27 cellular contexts compared by ENCODE assay signal in genomic region chr9:31677415-31677814, GRCh38.
DNase-seq lines count a peak whose midpoint lies in the region; ATAC-seq and TF ChIP-seq lines count a peak whose summit lies in the region.
"Had no signal": no experiment of that assay in that cellular context is flagged by ENCODE, and none has a peak within 500 bp of the region (broad histone marks: within the 10 kb centered on the region; RNA-seq: fewer than 3 reads in every experiment).

No MANE protein-coding gene starts in this region.

- H3K4me3 Mint-ChIP-seq in activated T-helper 17 cell treated with anti-CD3 and anti-CD28 coated beads, Interleukin-2, amount 50 U/mL, for 72 hours: peak overlapping the region; percentile 36
- H3K4me3 Mint-ChIP-seq: CD14-positive monocyte; CD8-positive, alpha-beta memory T cell had no signal

- DNase-seq in activated CD4-positive, CD25-positive, alpha-beta regulatory T cell treated with anti-CD3 and anti-CD28 coated beads, Interleukin-2, amount 50 U/mL, for 72 hours: no peak
- DNase-seq in dermis blood vessel endothelial cell (peak; percentile 4), right lobe of liver (no peak), left lobe of liver (ENCODE audit: low spot score) (no peak)
- no peak for DNase-seq in stimulated activated naive CD8-positive, alpha-beta T cell treated with anti-CD3 and anti-CD28 coated beads, Interleukin-15, Interleukin-2, amounts not matched to agents 100 U/mL and 50 U/mL, for 24 hours
- no peak for DNase-seq in activated CD8-positive, alpha-beta memory T cell treated with anti-CD3 and anti-CD28 coated beads, Interleukin-2, amount 50 U/mL, for 48 hours
- DNase-seq: 8988T; ACHN; BE2C; Calu3; CD8-positive, alpha-beta memory T cell; DMS153; IMR-90; KG1; NCI-H1048; NCI-H1417; NCI-H1694; NCI-H2081; NCI-H2227 treated with DMSO at 0.1 percent for 48 hours; NCI-H526 treated with DMSO at 0.1 percent for 48 hours; SHP77 had no signal

- no peaks in the 10 kb centered on the region for H3K36me3 ChIP-seq in right lobe of liver
- H3K36me3 ChIP-seq: BE2C had no signal

- H3K9me3 ChIP-seq in right lobe of liver: no peaks in the 10 kb centered on the region
- H3K9me3 ChIP-seq: BE2C had no signal

- H3K27ac ChIP-seq in right lobe of liver: no peak overlapping the region
- H3K27ac ChIP-seq: RWPE1 had no signal

- H3K27me3 ChIP-seq in right lobe of liver: no peaks in the 10 kb centered on the region
- H3K27me3 ChIP-seq: BE2C had no signal

- no peak for TF ChIP-seq POLR2A in right lobe of liver (IDR thresholded peaks at IDR 0.05)

- peaks cover 7% of the 10 kb centered on the region for H3K9me3 Mint-ChIP-seq in activated T-helper 17 cell treated with anti-CD3 and anti-CD28 coated beads, Interleukin-2, amount 50 U/mL, for 72 hours

- H3K36me3 Mint-ChIP-seq in activated T-helper 17 cell treated with anti-CD3 and anti-CD28 coated beads, Interleukin-2, amount 50 U/mL, for 72 hours (ENCODE audit: low read depth): no peaks in the 10 kb centered on the region
- H3K36me3 Mint-ChIP-seq: CD14-positive monocyte; CD8-positive, alpha-beta memory T cell had no signal

- H3K4me3 ChIP-seq in right lobe of liver: no peak overlapping the region

- intact Hi-C loops in right lobe of liver (cut with DNase I): no loop called here

- no peaks in the 10 kb centered on the region for H3K4me1 ChIP-seq in right lobe of liver
- H3K4me1 ChIP-seq: BE2C had no signal

- H3K27me3 Mint-ChIP-seq in activated T-helper 17 cell treated with anti-CD3 and anti-CD28 coated beads, Interleukin-2, amount 50 U/mL, for 72 hours: no peaks in the 10 kb centered on the region
- H3K27me3 Mint-ChIP-seq: CD8-positive, alpha-beta memory T cell had no signal

- 38% methylated on average over 2 of the region's 2 CpGs for WGBS in right lobe of liver (ENCODE audit: insufficient coverage, low coverage, low lambda C conversion rate, missing lambda C conversion rate)

- ATAC-seq in activated CD4-positive, CD25-positive, alpha-beta regulatory T cell treated with anti-CD3 and anti-CD28 coated beads, Interleukin-2, amount 50 U/mL, for 24 hours: peak; percentile 42 to 54
- ATAC-seq in activated T-helper 17 cell treated with anti-CD3 and anti-CD28 coated beads, Interleukin-2, amount 50 U/mL, for 72 hours (replicated peaks): peak; percentile 43
- ATAC-seq in stimulated activated naive CD8-positive, alpha-beta T cell treated with anti-CD3 and anti-CD28 coated beads, Interleukin-15, Interleukin-2, amounts not matched to agents 100 U/mL and 50 U/mL, for 24 hours: peak; percentile 32
- ATAC-seq in right lobe of liver (no peak), left lobe of liver (no peak)
- ATAC-seq: HCT116, Panc1 had no signal

- TF ChIP-seq CTCF in right lobe of liver (IDR thresholded peaks at IDR 0.05): no peak

- peaks cover 15% of the 10 kb centered on the region for H3K4me1 Mint-ChIP-seq in activated T-helper 17 cell treated with anti-CD3 and anti-CD28 coated beads, Interleukin-2, amount 50 U/mL, for 72 hours
- H3K4me1 Mint-ChIP-seq: CD14-positive monocyte had no signal

- H3K27ac Mint-ChIP-seq in activated T-helper 17 cell treated with anti-CD3 and anti-CD28 coated beads, Interleukin-2, amount 50 U/mL, for 72 hours: peak overlapping the region; percentile 58
- H3K27ac Mint-ChIP-seq: CD14-positive monocyte had no signal

Comparison
In these comparisons a context has a peak if more than half of its experiments do, and no peak if none do; other contexts are left out.
1. ATAC-seq: peak in activated CD4-positive, CD25-positive, alpha-beta regulatory T cell treated with anti-CD3 and anti-CD28 coated beads, Interleukin-2, amount 50 U/mL, for 24 hours (2 of 2), activated T-helper 17 cell treated with anti-CD3 and anti-CD28 coated beads, Interleukin-2, amount 50 U/mL, for 72 hours (single experiment) and stimulated activated naive CD8-positive, alpha-beta T cell treated with anti-CD3 and anti-CD28 coated beads, Interleukin-15, Interleukin-2, amounts not matched to agents 100 U/mL and 50 U/mL, for 24 hours (single experiment); none in right lobe of liver (0 of 4) and left lobe of liver (single experiment).